In genomic region chr1:61114178-61114870, GRCh38 we compare ENCODE assay signal across 21 cellular contexts.
"Had no signal": no experiment of that assay in that cellular context is flagged by ENCODE, and none has a peak within 500 bp of the region (broad histone marks: within the 10 kb centered on the region; RNA-seq: fewer than 3 reads in every experiment).

No MANE protein-coding gene starts in this region.

- H3K9me3 ChIP-seq: ascending aorta, body of pancreas had no signal

- H3K4me3 Mint-ChIP-seq: activated CD8-positive, alpha-beta T cell treated with anti-CD3 and anti-CD28 coated beads, Interleukin-2, amount 10 ng/mL, durations not matched to agents 7 days and 5 days; activated naive CD4-positive, alpha-beta T cell treated with anti-CD3 and anti-CD28 coated beads, Interleukin-2, amount 50 U/mL, for 24 hours; activated naive CD8-positive, alpha-beta T cell treated with anti-CD3 and anti-CD28 coated beads, Interleukin-2, amount 50 U/mL, for 24 hours; T-helper 1 cell treated with Interleukin-12 subunit alpha and Interleukin-12 subunit beta and Interleukin-4 antibody, amounts not matched to agents 30 μg/mL and 1 μg/mL, for 36 hours had no signal

- H3K36me3 ChIP-seq: ascending aorta had no signal

- FAIRE-seq: RCC 7860 had no signal

- H3K27ac ChIP-seq: body of pancreas had no signal

- H3K9me3 Mint-ChIP-seq: activated naive CD4-positive, alpha-beta T cell treated with anti-CD3 and anti-CD28 coated beads, Interleukin-2, amount 50 U/mL, for 24 hours; T-helper 1 cell treated with Interleukin-12 subunit alpha and Interleukin-12 subunit beta and Interleukin-4 antibody, amounts not matched to agents 30 μg/mL and 1 μg/mL, for 36 hours had no signal

- H3K27me3 ChIP-seq: ascending aorta, body of pancreas had no signal

- H3K4me3 ChIP-seq: ascending aorta, body of pancreas had no signal

- H3K27me3 Mint-ChIP-seq: activated naive CD4-positive, alpha-beta T cell treated with anti-CD3 and anti-CD28 coated beads, Interleukin-2, amount 50 U/mL, for 24 hours had no signal

- ATAC-seq: activated CD8-positive, alpha-beta T cell treated with anti-CD3 and anti-CD28 coated beads, Interleukin-2, amount 10 ng/mL, durations not matched to agents 7 days and 5 days; activated naive CD8-positive, alpha-beta T cell treated with anti-CD3 and anti-CD28 coated beads, Interleukin-2, amount 50 U/mL, for 24 hours; body of pancreas had no signal

- DNase-seq: activated CD4-positive, alpha-beta T cell treated with anti-CD3 and anti-CD28 coated beads for 48 hours; activated CD4-positive, alpha-beta T cell treated with anti-CD3 and anti-CD28 coated beads, Interleukin-2, amount 50 U/mL, for 4 hours; activated CD4-positive, CD25-positive, alpha-beta regulatory T cell treated with anti-CD3 and anti-CD28 coated beads, Interleukin-2, amount 50 U/mL, for 72 hours; activated CD8-positive, alpha-beta memory T cell treated with anti-CD3 and anti-CD28 coated beads, Interleukin-2, amount 50 U/mL, for 48 hours; activated CD8-positive, alpha-beta T cell treated with anti-CD3 and anti-CD28 coated beads, Interleukin-2, amount 10 ng/mL, durations not matched to agents 7 days and 5 days; activated effector memory CD4-positive, alpha-beta T cell treated with Interleukin-2 at 50 U/mL for 16 hours; activated naive CD4-positive, alpha-beta T cell; activated naive CD8-positive, alpha-beta T cell treated with anti-CD3 and anti-CD28 coated beads, Interleukin-2, amount 50 U/mL, for 24 hours; activated T-cell treated with anti-CD3 and anti-CD28 coated beads, Interleukin-2, amount 50 U/mL, for 1 hour; amniotic stem cell; body of pancreas; KG1; NCI-H1048; NCI-H1930; NCI-H345; NCI-H524; SHP77 had no signal

- H3K4me1 Mint-ChIP-seq: activated naive CD8-positive, alpha-beta T cell treated with anti-CD3 and anti-CD28 coated beads, Interleukin-2, amount 50 U/mL, for 24 hours had no signal

- H3K27ac Mint-ChIP-seq: activated CD8-positive, alpha-beta T cell treated with anti-CD3 and anti-CD28 coated beads, Interleukin-2, amount 10 ng/mL, durations not matched to agents 7 days and 5 days; activated naive CD4-positive, alpha-beta T cell treated with anti-CD3 and anti-CD28 coated beads, Interleukin-2, amount 50 U/mL, for 24 hours; activated naive CD8-positive, alpha-beta T cell treated with anti-CD3 and anti-CD28 coated beads, Interleukin-2, amount 50 U/mL, for 24 hours; T-helper 1 cell treated with Interleukin-12 subunit alpha and Interleukin-12 subunit beta and Interleukin-4 antibody, amounts not matched to agents 30 μg/mL and 1 μg/mL, for 36 hours had no signal
